ENCODE assay signal across 8 cellular contexts in the genomic region with DNA sequence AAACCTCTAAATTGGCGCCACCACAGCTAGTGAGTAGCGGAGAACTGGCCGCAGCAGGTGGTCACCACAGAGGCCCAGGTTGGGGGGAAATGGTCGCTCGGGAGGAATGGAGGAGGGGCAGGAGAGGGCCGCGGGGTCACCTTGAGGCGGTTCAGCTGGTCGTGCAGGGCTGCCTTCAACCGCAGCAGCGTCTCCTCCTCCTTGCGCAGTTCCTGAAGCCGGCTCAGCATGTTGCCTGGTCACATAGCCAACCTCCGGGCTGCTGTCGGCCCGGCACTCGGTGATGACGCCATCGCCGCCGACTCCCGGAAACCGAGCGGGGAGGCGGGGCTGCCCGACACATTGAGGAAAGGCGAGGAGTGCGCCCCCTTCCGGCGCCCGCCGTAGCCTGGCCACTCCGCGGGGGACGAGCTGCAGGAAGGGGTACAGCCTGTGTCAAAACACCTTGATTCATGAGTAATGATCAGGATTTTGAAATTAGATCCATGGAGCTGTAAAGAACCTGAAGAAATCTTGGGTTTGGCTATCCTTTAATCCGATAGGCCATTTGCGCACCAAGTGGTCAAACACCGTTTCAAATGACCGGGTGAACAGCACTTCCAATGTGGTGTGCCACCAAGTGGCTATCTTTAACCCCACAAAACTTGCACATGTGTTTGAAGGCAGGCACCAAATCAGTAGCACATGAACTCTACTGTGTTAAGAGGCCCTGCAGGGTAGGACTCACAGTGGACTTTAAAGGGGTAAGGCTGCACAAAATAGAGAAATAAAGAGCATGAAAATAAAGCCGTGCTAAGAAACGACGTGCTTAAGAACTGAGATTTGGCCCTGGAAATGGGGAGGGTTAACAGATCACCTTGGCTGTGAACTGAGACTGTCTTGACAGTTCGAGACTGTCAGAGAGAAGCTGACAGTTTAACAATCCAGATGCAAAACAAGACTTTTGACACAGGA. TPM values are rescaled to one million over a fixed set of nuclear protein-coding genes. Genes with fewer than 3 reads are reported as not detected.
A peak's percentile ranks its signal among the peaks of the same experiment; 100 is the strongest.
DNase-seq lines count a peak whose midpoint lies in the region; ATAC-seq and TF ChIP-seq lines count a peak whose summit lies in the region.

A gene with protein sequence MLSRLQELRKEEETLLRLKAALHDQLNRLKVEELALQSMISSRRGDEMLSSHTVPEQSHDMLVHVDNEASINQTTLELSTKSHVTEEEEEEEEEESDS (minus strand): TSS at position 261 of the 954 bp plus-strand sequence. CDS start 31 bp downstream, at position 230.

- H3K4me3 ChIP-seq in GM12864 (ENCODE audit: low read depth, low read length) = peak within 1 kb of the TSS; percentile 86
- H3K4me3 ChIP-seq in SU-DHL-6 (ENCODE audit: insufficient read depth, low read length, poor library complexity, severe bottlenecking) = peak within 1 kb of the TSS; percentile 82
- peak within 1 kb of the TSS; percentile 90 for H3K4me3 ChIP-seq in parathyroid adenoma (ENCODE audit: low read depth, low read length)
- H3K4me3 ChIP-seq in tibial nerve = peak within 1 kb of the TSS; percentile 63 to 92 (median 82)

- ATAC-seq in HG02623 (IDR thresholded peaks at IDR 0.05; ENCODE audit: unreplicated experiment) = peak; percentile 84
- ATAC-seq in activated naive CD8-positive, alpha-beta T cell treated with anti-CD3 and anti-CD28 coated beads, Interleukin-2, amount 10 ng/mL, durations not matched to agents 7 days and 5 days (ENCODE audit: low read depth) = peak; percentile 94
- ATAC-seq in Right ventricle myocardium inferior = peak; percentile 97

- no peaks in the 10 kb centered on the region for H3K9me3 ChIP-seq in SU-DHL-6 (ENCODE audit: insufficient read depth, low read length)
- no peaks in the 10 kb centered on the region for H3K9me3 ChIP-seq in parathyroid adenoma (ENCODE audit: control insufficient read depth, low read length)
- no peaks in the 10 kb centered on the region for H3K9me3 ChIP-seq in tibial nerve

- H3K4me2 ChIP-seq in SU-DHL-6 (ENCODE audit: low read depth, low read length, poor library complexity, severe bottlenecking) (peak within 1 kb of the TSS; percentile 91), parathyroid adenoma (ENCODE audit: low read length) (peak within 1 kb of the TSS; percentile 92)

- H3K27me3 ChIP-seq in SU-DHL-6 (ENCODE audit: low read length) = no peaks in the 10 kb centered on the region
- H3K27me3 ChIP-seq in parathyroid adenoma (ENCODE audit: control insufficient read depth, insufficient read depth, low read length) = no peaks in the 10 kb centered on the region
- no peaks in the 10 kb centered on the region for H3K27me3 ChIP-seq in tibial nerve

- peak; percentile 29 to 66 for TF ChIP-seq POLR2A in tibial nerve (IDR thresholded peaks at IDR 0.05)

- H3K36me3 Mint-ChIP-seq in activated naive CD8-positive, alpha-beta T cell treated with anti-CD3 and anti-CD28 coated beads, Interleukin-2, amount 10 ng/mL, durations not matched to agents 7 days and 5 days = peaks cover 40% of the 10 kb centered on the region

- H3K4me1 ChIP-seq in parathyroid adenoma (no peaks in the 10 kb centered on the region), tibial nerve (peaks cover 0 to 58% (median 17%) of the 10 kb centered on the region in 4 donors)

- peak within 1 kb of the TSS; percentile 94 for H3K27ac Mint-ChIP-seq in activated naive CD8-positive, alpha-beta T cell treated with anti-CD3 and anti-CD28 coated beads, Interleukin-2, amount 10 ng/mL, durations not matched to agents 7 days and 5 days

- DNase-seq in GM12864 (ENCODE audit: low read depth) (peak; percentile 86), NCI-H1105 (lab: John Stamatoyannopoulos, UW) (peak; percentile 97), Right ventricle myocardium inferior (ENCODE audit: missing footprints) (peak; percentile 99), tibial nerve (ENCODE audit: low spot score in 2 of 2) (peak; percentile 96 to 97)
- DNase-seq in activated naive CD8-positive, alpha-beta T cell treated with anti-CD3 and anti-CD28 coated beads, Interleukin-2, amount 10 ng/mL, durations not matched to agents 7 days and 5 days = peak; percentile 99

- H3K4me3 Mint-ChIP-seq in activated naive CD8-positive, alpha-beta T cell treated with anti-CD3 and anti-CD28 coated beads, Interleukin-2, amount 10 ng/mL, durations not matched to agents 7 days and 5 days = peak within 1 kb of the TSS; percentile 95

- TF ChIP-seq CTCF in GM12864 (IDR thresholded peaks at IDR 0.05; ENCODE audit: low read depth, low read length, missing control alignments) (peak; percentile 93), SU-DHL-6 (IDR thresholded peaks at IDR 0.05; ENCODE audit: insufficient read depth, low read length, poor library complexity, severe bottlenecking) (peak; percentile 99), parathyroid adenoma (IDR thresholded peaks at IDR 0.05) (peak; percentile 95), tibial nerve (IDR thresholded peaks at IDR 0.05) (peak; percentile 97 to 99 (median 98))

- H3K27ac ChIP-seq in SU-DHL-6 (ENCODE audit: low read depth, low read length) (peak within 1 kb of the TSS; percentile 71), parathyroid adenoma (peak within 1 kb of the TSS; percentile 86), tibial nerve (peak within 1 kb of the TSS; percentile 48 to 91 (median 84))

- H2AFZ ChIP-seq in SU-DHL-6 (ENCODE audit: low read depth, low read length, severe bottlenecking) (peak within 1 kb of the TSS; percentile 21), parathyroid adenoma (peak within 1 kb of the TSS; percentile 93)

- POLR2A ChIA-PET in activated naive CD8-positive, alpha-beta T cell treated with anti-CD3 and anti-CD28 coated beads, Interleukin-2, amount 10 ng/mL, durations not matched to agents 7 days and 5 days (lab: Charles Lee) = interaction anchor here (0.5 to 5.0 kb wide), 15 partner anchors 10 to 1193 kb away, joined by 3 to 50 read pairs (median 5); a partner anchor contains a TSS

- intact Hi-C loops in Right ventricle myocardium inferior (cut with DNase I) = loop anchor here (1.0 to 10.0 kb wide), 4 partner anchors 111 to 245 kb away; a partner anchor contains a TSS

- H3K9me2 ChIP-seq in SU-DHL-6 (replicated peaks; ENCODE audit: insufficient read depth, low read length) = no peaks in the 10 kb centered on the region

- H3K36me3 ChIP-seq in SU-DHL-6 (ENCODE audit: low read length) (peaks cover 37% of the 10 kb centered on the region), parathyroid adenoma (ENCODE audit: control insufficient read depth, insufficient read depth, low read length) (no peaks in the 10 kb centered on the region), tibial nerve (peaks cover 3 to 76% (median 32%) of the 10 kb centered on the region in 3 donors)

- H4K20me1 ChIP-seq in SU-DHL-6 (ENCODE audit: low read depth, low read length) = peaks cover 13% of the 10 kb centered on the region

- peak within 1 kb of the TSS; percentile 89 for H3K9ac ChIP-seq in SU-DHL-6 (ENCODE audit: low read length)
- peak within 1 kb of the TSS; percentile 28 for H3K9ac ChIP-seq in parathyroid adenoma

- peaks cover 29% of the 10 kb centered on the region for H3K79me2 ChIP-seq in SU-DHL-6 (ENCODE audit: insufficient read depth, low read length)
- peaks cover 2% of the 10 kb centered on the region for H3K79me2 ChIP-seq in parathyroid adenoma

- H3K4me1 Mint-ChIP-seq in activated naive CD8-positive, alpha-beta T cell treated with anti-CD3 and anti-CD28 coated beads, Interleukin-2, amount 10 ng/mL, durations not matched to agents 7 days and 5 days = peaks cover 38% of the 10 kb centered on the region

- peaks cover 60% of the 10 kb centered on the region for H3F3A ChIP-seq in SU-DHL-6 (ENCODE audit: insufficient read depth)

- peak; percentile 83 to 94 for TF ChIP-seq EP300 in tibial nerve (IDR thresholded peaks at IDR 0.05)

- no peaks in the 10 kb centered on the region for H3K27me3 Mint-ChIP-seq in activated naive CD8-positive, alpha-beta T cell treated with anti-CD3 and anti-CD28 coated beads, Interleukin-2, amount 10 ng/mL, durations not matched to agents 7 days and 5 days

- no peaks in the 10 kb centered on the region for H3K9me3 Mint-ChIP-seq in activated naive CD8-positive, alpha-beta T cell treated with anti-CD3 and anti-CD28 coated beads, Interleukin-2, amount 10 ng/mL, durations not matched to agents 7 days and 5 days

- WGBS in tibial nerve, 2 donors = 8 to 14% methylated on average over 22 to 33 of the region's 43 CpGs

RNA-seq across cellular contexts. Expression of the gene that starts here (rescaled TPM):
- 10 to 100 TPM; 32.4 to 33.7 TPM for total RNA-seq in activated naive CD8-positive, alpha-beta T cell treated with anti-CD3 and anti-CD28 coated beads, Interleukin-2, amount 10 ng/mL, durations not matched to agents 7 days and 5 days
- total RNA-seq in Right ventricle myocardium inferior (40.8 TPM), tibial nerve (10 to 100 TPM; 12.7 to 25.8 (median 20.9) TPM)

Comparison
In these comparisons a context has a peak if more than half of its experiments do, and no peak if none do; other contexts are left out.
1. Peak in every context shown above with its lines: DNase-seq, ATAC-seq, H3K4me3 ChIP-seq and H3K27ac ChIP-seq.